11 cellular contexts compared by ENCODE assay signal in the genomic region with DNA sequence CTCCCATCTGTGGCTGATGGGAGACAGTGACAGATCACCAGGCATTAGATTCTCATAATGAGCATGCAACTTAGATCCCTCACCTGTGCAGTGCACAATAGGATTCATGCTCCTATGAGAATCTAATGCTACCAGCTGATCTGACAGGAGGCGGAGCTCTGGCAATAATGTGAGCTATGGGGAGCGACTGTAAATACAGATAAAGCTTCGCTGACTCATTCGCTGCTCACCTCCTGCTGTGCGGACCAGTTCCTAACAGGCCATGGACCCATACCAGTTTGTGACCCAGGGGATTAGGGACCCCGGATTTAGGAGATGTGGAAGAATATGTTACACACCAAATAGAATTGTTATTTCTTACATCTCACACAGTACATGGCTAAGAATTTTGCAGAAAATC. TPM values are rescaled to one million over a fixed set of nuclear protein-coding genes. Genes with fewer than 3 reads are reported as not detected.
A peak's percentile ranks its signal among the peaks of the same experiment; 100 is the strongest.
DNase-seq lines count a peak whose midpoint lies in the region; ATAC-seq, FAIRE-seq and TF ChIP-seq lines count a peak whose summit lies in the region.
"Had no signal": no experiment of that assay in that cellular context is flagged by ENCODE, and none has a peak within 500 bp of the region (broad histone marks: within the 10 kb centered on the region; RNA-seq: fewer than 3 reads in every experiment).

No MANE protein-coding gene starts in this region.

- H3K27me3 Mint-ChIP-seq in type B pancreatic cell: no peaks in the 10 kb centered on the region

- no peak for DNase-seq in Right ventricle myocardium superior
- DNase-seq in left cardiac atrium: no peak
- DNase-seq in NCI-H82 treated with DMSO at 0.1 percent for 48 hours (lab: John Stamatoyannopoulos, UW; ENCODE audit: unreplicated experiment): peak; percentile 87
- DNase-seq in dermis blood vessel endothelial cell: peak; percentile 10
- DNase-seq in type B pancreatic cell (ENCODE audit: extremely low spot score, unreplicated experiment): no peak
- no peak for DNase-seq in SKM-1 treated with dmso at 0.1 percent for 144 hours (lab: John Stamatoyannopoulos, UW; ENCODE audit: unreplicated experiment)
- DNase-seq in RCC 7860 (ENCODE audit: low spot score): no peak
- no peak for DNase-seq in GDM1 (lab: John Stamatoyannopoulos, UW)
- DNase-seq: NCI-H2107 had no signal

- peak; percentile 77 for ATAC-seq in Right ventricle myocardium superior (ENCODE audit: poor library complexity)
- ATAC-seq in left cardiac atrium: no peak

- no peak for FAIRE-seq in RCC 7860 (lab: Jason Lieb, UNC)

- H3K4me1 Mint-ChIP-seq in type B pancreatic cell (ENCODE audit: unreplicated experiment): no peaks in the 10 kb centered on the region

- no peaks in the 10 kb centered on the region for H3K9me3 Mint-ChIP-seq in type B pancreatic cell

- no peak overlapping the region for H3K4me3 Mint-ChIP-seq in type B pancreatic cell

- no peaks in the 10 kb centered on the region for H3K36me3 Mint-ChIP-seq in type B pancreatic cell

- TF ChIP-seq CTCF in type B pancreatic cell (conservative IDR thresholded peaks at IDR 0.05): no peak

- H3K27ac Mint-ChIP-seq in type B pancreatic cell: peak overlapping the region; percentile 56

- intact Hi-C loops in Right ventricle myocardium superior (cut with DNase I): no loop called here
- intact Hi-C loops in left cardiac atrium (cut with DNase I): no loop called here

RNA-seq across cellular contexts. Expression of a gene that starts 6.7 kb away (rescaled TPM):
- not detected for total RNA-seq in Right ventricle myocardium superior
- total RNA-seq in left cardiac atrium: not detected
- total RNA-seq in dermis blood vessel endothelial cell: not detected in 2 replicates
- total RNA-seq in type B pancreatic cell (ENCODE audit: low replicate concordance): not detected in 2 replicates
- total RNA-seq: myocyte; T-helper 1 cell treated with Interleukin-12 subunit alpha and Interleukin-12 subunit beta and Interleukin-4 antibody, amounts not matched to agents 30 ng/mL and 1 ng/mL, for 36 hours had no signal

RNA-seq across cellular contexts. Expression of a gene that starts 18.7 kb away (rescaled TPM):
- total RNA-seq in Right ventricle myocardium superior (207 TPM), left cardiac atrium (100 to 1,000 TPM; 116 to 146 TPM), dermis blood vessel endothelial cell (not detected in 2 replicates), type B pancreatic cell (ENCODE audit: low replicate concordance) (not detected in 2 replicates)
- total RNA-seq: T-helper 1 cell treated with Interleukin-12 subunit alpha and Interleukin-12 subunit beta and Interleukin-4 antibody, amounts not matched to agents 30 ng/mL and 1 ng/mL, for 36 hours had no signal

RNA-seq across cellular contexts. Expression of a gene that starts 28.7 kb away (rescaled TPM):
- 0.43 TPM for total RNA-seq in Right ventricle myocardium superior
- under 1 TPM; 0.77 to 0.79 TPM for total RNA-seq in left cardiac atrium
- 3.9 and 8.1 TPM in 2 replicates for total RNA-seq in dermis blood vessel endothelial cell
- total RNA-seq in type B pancreatic cell (ENCODE audit: low replicate concordance): 6.2 and 12.2 TPM in 2 replicates

Comparison
In these comparisons a context has a peak if more than half of its experiments do, and no peak if none do; other contexts are left out.
1. DNase-seq: peak in NCI-H82 treated with DMSO at 0.1 percent for 48 hours (single experiment) and dermis blood vessel endothelial cell (single experiment); none in Right ventricle myocardium superior (single experiment), left cardiac atrium (single experiment), type B pancreatic cell (single experiment), SKM-1 treated with dmso at 0.1 percent for 144 hours (single experiment), RCC 7860 (single experiment) and GDM1 (single experiment).
2. RNA of a gene that starts 18.7 kb away (total RNA-seq): 207 TPM in Right ventricle myocardium superior (single experiment) and 116 to 146 TPM in left cardiac atrium; not detected in dermis blood vessel endothelial cell and not detected in type B pancreatic cell; every median in the first group is over 100 times any median in the second.